26 cellular contexts compared by ENCODE assay signal in the genomic region with DNA sequence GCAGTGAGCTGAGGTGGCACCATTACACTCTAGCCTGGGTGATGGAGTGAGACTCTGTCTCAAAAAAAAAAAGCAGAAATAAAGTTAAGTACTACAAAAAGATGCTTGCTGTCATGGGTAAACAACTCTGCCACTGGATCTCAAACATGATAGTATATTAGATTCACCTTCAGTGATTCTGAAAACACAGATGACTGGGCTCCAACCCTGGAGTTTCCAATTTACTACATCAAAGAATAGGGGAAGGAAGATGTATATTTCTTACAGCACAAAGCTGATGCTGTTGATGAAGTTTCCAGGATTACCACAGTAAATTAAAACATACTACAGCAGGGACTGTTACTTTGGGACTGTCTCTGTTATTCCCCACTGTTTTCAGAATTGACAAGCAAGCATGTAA.
"Had no signal": no experiment of that assay in that cellular context is flagged by ENCODE, and none has a peak within 500 bp of the region (broad histone marks: within the 10 kb centered on the region; RNA-seq: fewer than 3 reads in every experiment).

No MANE protein-coding gene starts in this region.

- H3K9me3 Mint-ChIP-seq: neural crest cell had no signal

- H3K9me3 ChIP-seq: pancreas, thyroid gland had no signal

- H3K4me3 Mint-ChIP-seq: natural killer cell treated with Interleukin-12 subunit alpha and Interleukin-12 subunit beta and Interleukin-15 and Interleukin-18, amount 100 ng/mL, for 72 hours; nephron progenitor cell; neural crest cell; stimulated activated effector memory CD8-positive, alpha-beta T cell treated with anti-CD3 and anti-CD28 coated beads, Interleukin-12 subunit alpha, Interleukin-12 subunit beta, amount 100 ng/mL, for 72 hours; stimulated activated naive B cell treated with anti-CD40 and anti-IgM and Interleukin-4, amounts not matched to agents 10 μg/mL and 1 μg/mL and 100 μg/mL, for 72 hours; stimulated activated naive CD8-positive, alpha-beta T cell treated with anti-CD3 and anti-CD28 coated beads, Interleukin-15, Interleukin-2, amounts not matched to agents 100 ng/mL and 50 ng/mL, for 24 hours had no signal

- ATAC-seq: natural killer cell treated with Interleukin-12 subunit alpha and Interleukin-12 subunit beta and Interleukin-15 and Interleukin-18, amount 100 ng/mL, for 72 hours; pancreas; psoas muscle; right cardiac atrium; right lobe of liver; stimulated activated effector memory CD8-positive, alpha-beta T cell treated with anti-CD3 and anti-CD28 coated beads, Interleukin-12 subunit alpha, Interleukin-12 subunit beta, amount 100 ng/mL, for 72 hours; stimulated activated naive B cell treated with anti-CD40 and anti-IgM and Interleukin-4, amounts not matched to agents 10 μg/mL and 1 μg/mL and 100 μg/mL, for 72 hours had no signal

- H3K27ac Mint-ChIP-seq: natural killer cell treated with Interleukin-12 subunit alpha and Interleukin-12 subunit beta and Interleukin-15 and Interleukin-18, amount 100 ng/mL, for 72 hours; nephron progenitor cell; stimulated activated effector memory CD8-positive, alpha-beta T cell treated with anti-CD3 and anti-CD28 coated beads, Interleukin-12 subunit alpha, Interleukin-12 subunit beta, amount 100 ng/mL, for 72 hours; stimulated activated naive B cell treated with anti-CD40 and anti-IgM and Interleukin-4, amounts not matched to agents 10 μg/mL and 1 μg/mL and 100 μg/mL, for 72 hours; stimulated activated naive CD8-positive, alpha-beta T cell treated with anti-CD3 and anti-CD28 coated beads, Interleukin-15, Interleukin-2, amounts not matched to agents 100 ng/mL and 50 ng/mL, for 24 hours had no signal

- H3K27me3 ChIP-seq: neutrophil, pancreas, right lobe of liver, sigmoid colon, stomach, thyroid gland, tibial nerve, upper lobe of left lung, vagina had no signal

- H3K27ac ChIP-seq: neutrophil, pancreas, psoas muscle, right lobe of liver, sigmoid colon, stomach, thoracic aorta, thyroid gland, tibial nerve, upper lobe of left lung, vagina had no signal

- DNase-seq: nephron progenitor cell; nucleus accumbens; pancreas; psoas muscle; right cardiac atrium; right lobe of liver; sigmoid colon; small intestine; stimulated activated CD4-positive, alpha-beta T cell treated with anti-CD3 and anti-CD28 coated beads, Interleukin-15, amount 100 ng/mL, for 24 hours; stimulated activated CD4-positive, alpha-beta T cell treated with anti-CD3 and anti-CD28 coated beads, Interleukin-2, amount 100 ng/mL, for 24 hours; stimulated activated CD4-positive, alpha-beta T cell treated with anti-CD3 and anti-CD28 coated beads, Interleukin-2, amount 100 ng/mL, for 48 hours; stimulated activated CD4-positive, alpha-beta T cell treated with anti-CD3 and anti-CD28 coated beads, Interleukin-4, amount 100 ng/mL, for 24 hours; stimulated activated naive B cell treated with anti-CD40 and anti-IgM and Interleukin-4, amounts not matched to agents 10 μg/mL and 1 μg/mL and 100 μg/mL, for 72 hours; stimulated activated naive CD4-positive, alpha-beta T cell treated with Interleukin-2 at 50 U/mL for 16 hours; stomach; thyroid gland; trophoblast cell; upper lobe of left lung had no signal

- H3K27me3 Mint-ChIP-seq: natural killer cell treated with Interleukin-12 subunit alpha and Interleukin-12 subunit beta and Interleukin-15 and Interleukin-18, amount 100 ng/mL, for 72 hours; stimulated activated naive B cell treated with anti-CD40 and anti-IgM and Interleukin-4, amounts not matched to agents 10 μg/mL and 1 μg/mL and 100 μg/mL, for 72 hours; stimulated activated naive CD8-positive, alpha-beta T cell treated with anti-CD3 and anti-CD28 coated beads, Interleukin-15, Interleukin-2, amounts not matched to agents 100 ng/mL and 50 ng/mL, for 24 hours had no signal

- H3K4me3 ChIP-seq: pancreas, psoas muscle, right lobe of liver, sigmoid colon, stomach, thoracic aorta, thyroid gland, tibial nerve, upper lobe of left lung, vagina had no signal
